ENCODE assay signal across 8 cellular contexts in the genomic region with DNA sequence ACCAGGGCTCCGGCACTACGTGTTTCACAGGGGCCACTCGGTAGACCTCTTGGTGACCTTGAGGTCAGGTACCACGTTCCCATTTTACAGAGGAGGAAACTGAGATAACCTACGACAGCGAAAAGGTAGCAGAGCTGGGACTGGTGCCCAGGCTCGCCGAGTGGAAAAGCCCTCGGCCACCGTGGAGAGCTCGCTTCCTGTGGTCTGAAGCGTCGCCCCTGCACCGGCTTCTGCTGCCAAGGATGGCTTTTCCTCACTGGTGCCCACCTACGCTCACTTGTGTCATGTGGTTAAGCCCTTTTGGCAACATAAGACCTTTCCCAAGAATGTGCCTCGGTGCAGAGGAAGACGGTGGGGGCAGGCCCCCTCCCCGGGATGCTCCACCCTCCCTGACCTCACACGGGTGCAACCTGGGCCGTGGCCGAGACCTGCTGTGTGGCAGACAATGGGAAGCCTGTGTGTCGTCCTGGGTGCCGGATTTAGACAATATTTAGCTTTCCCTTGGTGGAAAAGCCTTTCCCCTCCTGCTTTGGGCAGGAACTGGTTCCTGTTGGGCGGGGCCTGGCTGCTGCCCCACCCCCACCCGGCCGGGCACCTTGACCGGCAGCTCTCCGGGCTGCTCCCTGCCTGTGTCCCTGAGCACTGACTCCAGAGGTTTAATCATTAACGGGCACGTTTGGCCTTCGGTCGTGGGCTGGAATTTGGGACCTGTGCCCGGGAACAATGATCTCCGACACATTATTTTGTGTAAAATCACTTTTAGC. TPM values are rescaled to one million over a fixed set of nuclear protein-coding genes. Genes with fewer than 3 reads are reported as not detected.
A peak's percentile ranks its signal among the peaks of the same experiment; 100 is the strongest.
DNase-seq lines count a peak whose midpoint lies in the region; ATAC-seq and TF ChIP-seq lines count a peak whose summit lies in the region.

No MANE protein-coding gene starts in this region.

- H3K27me3 ChIP-seq in BJ (ENCODE audit: control insufficient read depth, insufficient read depth, low read length), result peaks cover 6% of the 10 kb centered on the region; the same call in 1 of the 2 replicates
- no peaks in the 10 kb centered on the region for H3K27me3 ChIP-seq in duodenal mucosa (ENCODE audit: control insufficient read depth in 1 of 2, insufficient read depth in 2 of 2, low read length in 2 of 2)

- TF ChIP-seq CTCF in BJ (IDR thresholded peaks at IDR 0.05; ENCODE audit: insufficient read depth, low read depth, low read length), result no peak
- TF ChIP-seq CTCF in nephron (IDR thresholded peaks at IDR 0.05; ENCODE audit: unreplicated experiment in 3 of 3), result no peak

- peaks cover 28% of the 10 kb centered on the region for H3K4me1 Mint-ChIP-seq in nephron

- 0 out of 2 replicates have a peak overlapping the region, but pooled peaks have one; percentile 13 for H3K4me3 ChIP-seq in BJ (ENCODE audit: low read depth, low read length)
- H3K4me3 ChIP-seq in duodenal mucosa (ENCODE audit: low read depth in 1 of 2, low read length in 2 of 2), result peak overlapping the region; percentile 63 to 75

- peak; percentile 32; the same call in 1 of the 2 replicates for TF ChIP-seq EP300 in Ishikawa (IDR thresholded peaks at IDR 0.05; ENCODE audit: borderline replicate concordance)

- no peaks in the 10 kb centered on the region for H3K36me3 ChIP-seq in BJ (ENCODE audit: control insufficient read depth, insufficient read depth, low read length)
- no peaks in the 10 kb centered on the region for H3K36me3 ChIP-seq in duodenal mucosa (ENCODE audit: control insufficient read depth in 1 of 2, insufficient read depth in 2 of 2, low read length in 2 of 2)

- peaks cover 5% of the 10 kb centered on the region for H3K27me3 Mint-ChIP-seq in nephron (ENCODE audit: low read depth)

- peak overlapping the region; percentile 69 to 71 for H3K9ac ChIP-seq in duodenal mucosa (ENCODE audit: low read depth in 1 of 2, low read length in 2 of 2)

- H3K27ac Mint-ChIP-seq in nephron, result peak overlapping the region; percentile 51 to 90 (median 82)

- POLR2A ChIA-PET in BJ (lab: Charles Lee), result interaction anchor here (0.6 kb wide), 1 partner anchor 340 kb away, joined by 4 read pairs; no protein-coding TSS in a partner anchor

- no peak for ATAC-seq in HG03565 (IDR thresholded peaks at IDR 0.05; ENCODE audit: unreplicated experiment)

- peak overlapping the region; percentile 79 for H3K27ac ChIP-seq in duodenal mucosa (ENCODE audit: low read depth, low read length)

- intact Hi-C loops in posterior vena cava (cut with DNase I), result loop anchor here in 1 of 2 donors (1.0 kb wide), 1 partner anchor 31 kb away; no protein-coding TSS in a partner anchor

- DNase-seq in BJ (ENCODE audit: low read depth) (no peak), posterior vena cava (ENCODE audit: low spot score) (no peak), NCI-H345 (lab: John Stamatoyannopoulos, UW) (no peak)
- DNase-seq in activated CD4-positive, CD25-positive, alpha-beta regulatory T cell treated with anti-CD3 and anti-CD28 coated beads, Interleukin-2, amount 50 U/mL, for 72 hours, result no peak

- no peak for TF ChIP-seq RAD21 in Ishikawa (IDR thresholded peaks at IDR 0.05; ENCODE audit: low read depth)

- no peaks in the 10 kb centered on the region for H3K9me3 Mint-ChIP-seq in nephron

- peaks cover 41 to 54% of the 10 kb centered on the region in 2 donors for H3K4me1 ChIP-seq in duodenal mucosa (ENCODE audit: control insufficient read depth in 1 of 2, insufficient read depth in 2 of 2, low read length in 2 of 2)

- peak overlapping the region in 2 of 3 experiments; percentile 11 to 25 for H3K4me3 Mint-ChIP-seq in nephron

- H3K36me3 Mint-ChIP-seq in nephron (ENCODE audit: low read depth), result no peaks in the 10 kb centered on the region

- CTCF ChIA-PET in BJ (lab: Yijun Ruan, JAX), result interaction anchor here (0.7 to 1.9 kb wide), 3 partner anchors 10 to 71 kb away, joined by 3 to 9 read pairs (median 4); no protein-coding TSS in a partner anchor

- H3K9me3 ChIP-seq in duodenal mucosa (ENCODE audit: control insufficient read depth in 1 of 2, low read length in 2 of 2), result no peaks in the 10 kb centered on the region

TF ChIP-seq in Ishikawa, 13 proteins besides CTCF, POLR2A, EP300 and RAD21:
- TF ChIP-seq MAX (IDR thresholded peaks at IDR 0.05) (0 out of 2 replicates have a peak, but pooled peaks have one; percentile 19), TAF1 (IDR thresholded peaks at IDR 0.05; ENCODE audit: low read depth) (no peak), ZBTB7A (IDR thresholded peaks at IDR 0.05; ENCODE audit: low read depth) (0 out of 2 replicates have a peak, but pooled peaks have one; percentile 37), CEBPB (IDR thresholded peaks at IDR 0.05) (no peak), CREB1 (IDR thresholded peaks at IDR 0.05; ENCODE audit: low read depth) (no peak), NFIC (IDR thresholded peaks at IDR 0.05) (peak; percentile 26)

RNA-seq across cellular contexts. Expression of gene PPP1R13B, which starts 32.4 kb away (rescaled TPM):
- 2.0 and 3.3 TPM in 2 replicates for polyA plus RNA-seq in BJ (2011; rRNA removed)
- polyA minus RNA-seq in BJ (2011; rRNA and poly(A)+ RNA removed), result 3.8 and 4.2 TPM in 2 replicates
- 10 to 100 TPM; 17.8 to 29.6 TPM for total RNA-seq in posterior vena cava

RNA-seq across cellular contexts. Expression of gene TDRD9, which starts 48.5 kb away (rescaled TPM):
- polyA plus RNA-seq in BJ (2011; rRNA removed), result 1.3 and 2.2 TPM in 2 replicates
- 3.0 and 3.6 TPM in 2 replicates for polyA minus RNA-seq in BJ (2011; rRNA and poly(A)+ RNA removed)
- total RNA-seq in posterior vena cava, result 1 to 10 TPM in 1 of 2 donors, under 1 TPM in 1; 1.00 to 2.9 TPM
